In the genomic region with DNA sequence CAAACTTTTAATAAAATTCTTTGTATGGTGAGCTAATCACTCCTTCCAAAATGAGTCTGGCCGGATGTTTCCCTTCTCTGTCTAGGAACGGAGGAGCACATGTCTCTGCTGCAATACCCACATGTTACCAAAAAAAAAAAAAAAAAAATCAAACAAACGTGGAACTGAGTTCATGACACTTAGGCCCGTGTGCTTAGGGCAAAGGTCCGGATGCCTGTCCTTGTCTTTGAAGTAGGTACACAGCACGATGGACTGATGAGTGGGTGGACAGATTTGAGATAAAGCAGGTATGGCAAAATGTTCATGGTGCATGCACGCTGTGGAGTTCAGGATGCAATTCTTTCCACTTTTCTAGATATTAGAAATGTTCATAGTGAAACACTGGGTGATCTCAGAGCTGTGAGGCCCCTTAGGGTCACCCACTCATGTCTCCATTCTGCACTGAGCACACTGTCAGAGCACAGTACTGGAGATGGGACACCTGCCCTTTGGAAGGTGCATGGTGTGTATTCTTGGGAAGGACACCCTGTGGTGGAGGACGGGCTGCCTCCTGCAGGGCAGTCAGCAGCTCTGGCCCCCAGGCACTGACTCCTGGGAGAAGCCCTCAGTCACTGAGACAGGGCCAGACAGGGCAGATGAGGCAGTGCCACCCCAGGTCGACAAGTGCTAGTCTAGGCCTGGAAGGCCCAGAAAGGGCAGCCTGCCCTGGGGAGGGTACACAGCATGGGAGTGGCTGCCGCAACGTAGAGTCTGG, we compare ENCODE assay signal across 29 cellular contexts. TPM values are rescaled to one million over a fixed set of nuclear protein-coding genes. Genes with fewer than 3 reads are reported as not detected.
DNase-seq lines count a peak whose midpoint lies in the region; ATAC-seq and TF ChIP-seq lines count a peak whose summit lies in the region.
"Had no signal": no experiment of that assay in that cellular context is flagged by ENCODE, and none has a peak within 500 bp of the region (broad histone marks: within the 10 kb centered on the region; RNA-seq: fewer than 3 reads in every experiment).

No MANE protein-coding gene starts in this region.

- no peak for TF ChIP-seq CTCF in Caco-2 (IDR thresholded peaks at IDR 0.05; ENCODE audit: insufficient read depth in 1 of 2, low read depth in 1 of 2, low read length in 1 of 2, severe bottlenecking in 1 of 2, unreplicated experiment in 1 of 2)
- TF ChIP-seq CTCF in spleen (IDR thresholded peaks at IDR 0.05 in 8 of 11, conservative IDR thresholded peaks at IDR 0.05 in 3 of 11): no peak

- H3K4me3 ChIP-seq in Caco-2 (ENCODE audit: low read depth, low read length): no peak overlapping the region
- H3K4me3 ChIP-seq in spleen: no peak overlapping the region
- H3K4me3 ChIP-seq: esophagus muscularis mucosa, lower lobe of right lung, SJSA1 had no signal

- H3K4me1 Mint-ChIP-seq in Caco-2 (ENCODE audit: low read depth, unreplicated experiment): peaks cover 7% of the 10 kb centered on the region
- H3K4me1 Mint-ChIP-seq: central memory CD8-positive, alpha-beta T cell; natural killer cell had no signal

- CTCF ChIA-PET in Caco-2 (lab: Charles Lee): interaction anchor here (1.0 kb wide), 2 partner anchors 45 to 46 kb away, joined by 3 to 4 read pairs; no protein-coding TSS in a partner anchor

- no TSS peak for BruUV-seq in Caco-2 (replicated peaks; lab: Mats Ljungman, UMichigan)

- POLR2A ChIA-PET in Caco-2 (lab: Charles Lee): interaction anchor here (0.6 to 1.2 kb wide), 2 partner anchors 44 to 153 kb away, joined by 4 to 7 read pairs; a partner anchor contains a TSS

- H3K9me3 Mint-ChIP-seq in Caco-2 (ENCODE audit: unreplicated experiment): no peaks in the 10 kb centered on the region
- H3K9me3 Mint-ChIP-seq: activated T-cell treated with anti-CD3 and anti-CD28 coated beads, Interleukin-2, amount 50 U/mL, for 24 hours; central memory CD8-positive, alpha-beta T cell; natural killer cell had no signal

- H3K9me3 ChIP-seq in Caco-2 (no peaks in the 10 kb centered on the region), spleen (peaks cover 0 to 6% (median 0%) of the 10 kb centered on the region in 8 donors)
- H3K9me3 ChIP-seq: esophagus muscularis mucosa, lower lobe of right lung, SJSA1 had no signal

- H3K27ac ChIP-seq in spleen: no peak overlapping the region
- H3K27ac ChIP-seq: esophagus muscularis mucosa, lower lobe of right lung, SJSA1 had no signal

- H3K4me1 ChIP-seq in Caco-2 (peaks cover 35% of the 10 kb centered on the region), spleen (no peaks in the 10 kb centered on the region)
- H3K4me1 ChIP-seq: esophagus muscularis mucosa, lower lobe of right lung, SJSA1 had no signal

- H3K27me3 ChIP-seq in Caco-2 (replicated peaks; ENCODE audit: control insufficient read depth, insufficient read depth, low read length) (no peaks in the 10 kb centered on the region), spleen (replicated peaks in 1 of 7) (no peaks in the 10 kb centered on the region)
- H3K27me3 ChIP-seq: esophagus muscularis mucosa had no signal

- no peak for TF ChIP-seq POLR2A in spleen (IDR thresholded peaks at IDR 0.05)

- no peaks in the 10 kb centered on the region for H3K36me3 Mint-ChIP-seq in Caco-2 (ENCODE audit: insufficient read depth, unreplicated experiment)
- H3K36me3 Mint-ChIP-seq: IgD-negative memory B cell, natural killer cell had no signal

- H3K4me3 Mint-ChIP-seq in Caco-2 (ENCODE audit: unreplicated experiment): peak overlapping the region; percentile 43
- H3K4me3 Mint-ChIP-seq: activated T-cell treated with anti-CD3 and anti-CD28 coated beads, Interleukin-2, amount 50 U/mL, for 24 hours; central memory CD8-positive, alpha-beta T cell; natural killer cell had no signal

- H3K27me3 Mint-ChIP-seq in Caco-2 (ENCODE audit: insufficient read depth, unreplicated experiment): no peaks in the 10 kb centered on the region
- H3K27me3 Mint-ChIP-seq: activated T-cell treated with anti-CD3 and anti-CD28 coated beads, Interleukin-2, amount 50 U/mL, for 24 hours had no signal

- WGBS in spleen, 5 donors: 76 to 86% (median 83%) methylated on average over 10 to 11 of the region's 11 CpGs

- H3K36me3 ChIP-seq in Caco-2 (ENCODE audit: control insufficient read depth, insufficient read depth, low read length): no peaks in the 10 kb centered on the region
- no peaks in the 10 kb centered on the region for H3K36me3 ChIP-seq in spleen
- H3K36me3 ChIP-seq: esophagus muscularis mucosa, lower lobe of right lung, SJSA1 had no signal

- DNase-seq in Caco-2: peak; percentile 67 to 81
- DNase-seq in NCI-H69 (lab: John Stamatoyannopoulos, UW): peak; percentile 45
- DNase-seq in left lobe of liver (ENCODE audit: low spot score): peak; percentile 89
- DNase-seq in spleen: peak; percentile 46
- DNase-seq in NCI-H2171 (lab: John Stamatoyannopoulos, UW): no peak
- DNase-seq in EL: no peak
- DNase-seq: activated CD4-positive, alpha-beta T cell treated with anti-CD3 and anti-CD28 coated beads, Interleukin-2, amount 50 U/mL, for 1 hour; activated gamma-delta T cell; activated T-cell treated with anti-CD3 and anti-CD28 coated beads, Interleukin-2, amount 50 U/mL, for 24 hours; C1 segment of cervical spinal cord; DMS79 treated with DMSO at 0.1 percent for 48 hours; foreskin fibroblast; GF-D8; kidney; lower lobe of right lung; natural killer cell; NCI-H1092; NCI-H187 treated with DMSO at 0.1 percent for 48 hours; NCI-H2171 treated with DMSO at 0.1 percent for 48 hours; NCI-H510A; occipital lobe; stimulated activated naive CD4-positive, alpha-beta T cell; T-helper 9 cell had no signal

- peak; percentile 89 for ATAC-seq in left lobe of liver
- no peak for ATAC-seq in HG03108 (IDR thresholded peaks at IDR 0.05; ENCODE audit: unreplicated experiment)
- ATAC-seq: HCT116, natural killer cell had no signal

- intact Hi-C loops in Caco-2 (cut with micrococcal nuclease; ENCODE audit: unreplicated experiment) (loop anchor here (1.0 kb wide), 2 partner anchors 44 to 73 kb away; no protein-coding TSS in a partner anchor), spleen (cut with DNase I; ENCODE audit: low total_unique reads) (no loop called here)

- H3K27ac Mint-ChIP-seq in Caco-2 (ENCODE audit: unreplicated experiment): peak overlapping the region; percentile 77
- H3K27ac Mint-ChIP-seq: activated T-cell treated with anti-CD3 and anti-CD28 coated beads, Interleukin-2, amount 50 U/mL, for 24 hours; IgD-negative memory B cell; natural killer cell had no signal

RNA-seq across cellular contexts. Expression of a gene that starts 43.6 kb away (rescaled TPM):
- total RNA-seq in Caco-2 (2022): 3.7 and 5.4 TPM in 2 replicates
- 17.5 TPM for total RNA-seq in left lobe of liver
- 1 to 10 TPM; 2.0 to 6.8 (median 2.6) TPM for total RNA-seq in spleen
- 10 to 100 TPM in 2 of 3 donors, 1 to 10 TPM in 1; 5.9 to 17.6 (median 16.9) TPM for polyA plus RNA-seq in spleen
- total RNA-seq: SJSA1 had no signal

Comparison
In these comparisons a context has a peak if more than half of its experiments do, and no peak if none do; other contexts are left out.
1. DNase-seq: peak in Caco-2 (2 of 2), NCI-H69 (single experiment), left lobe of liver (single experiment) and spleen (single experiment); none in NCI-H2171 (single experiment) and EL (single experiment).